ENCODE assay signal across 20 cellular contexts in genomic region chr17:35790826-35791225, GRCh38. TPM values are rescaled to one million over a fixed set of nuclear protein-coding genes. Genes with fewer than 3 reads are reported as not detected.
"Had no signal": no experiment of that assay in that cellular context is flagged by ENCODE, and none has a peak within 500 bp of the region (broad histone marks: within the 10 kb centered on the region; RNA-seq: fewer than 3 reads in every experiment).

No MANE protein-coding gene starts in this region.

- H3K4me3 ChIP-seq: dorsolateral prefrontal cortex, gastrocnemius medialis, heart right ventricle, left ventricle myocardium inferior, neural progenitor cell, ovary, testis had no signal

- H3K4me3 Mint-ChIP-seq: activated CD4-positive, alpha-beta memory T cell treated with anti-CD3 and anti-CD28 coated beads for 36 hours; activated naive CD8-positive, alpha-beta T cell treated with anti-CD3 and anti-CD28 coated beads for 36 hours; activated T-cell treated with anti-CD3 and anti-CD28 coated beads, Interleukin-2, amount 50 U/mL, for 4 hours; neural progenitor cell; stimulated activated naive CD8-positive, alpha-beta T cell treated with anti-CD3 and anti-CD28 coated beads, Interleukin-15, amount 100 ng/mL, for 72 hours; T-helper 2 cell treated with Interferon-gamma antibody and Interleukin-4, amounts not matched to agents 5 μg/mL and 100 μg/mL, for 36 hours had no signal

- DNase-seq: activated CD4-positive, alpha-beta memory T cell treated with anti-CD3 and anti-CD28 coated beads for 36 hours; activated gamma-delta T cell treated with Interleukin-2 at 50 U/mL for 16 hours; activated naive CD8-positive, alpha-beta T cell treated with anti-CD3 and anti-CD28 coated beads for 36 hours; activated T-cell treated with anti-CD3 and anti-CD28 coated beads, Interleukin-2, amount 50 U/mL, for 4 hours; anterior cingulate cortex; dorsolateral prefrontal cortex; gastrocnemius medialis; heart right ventricle; left ventricle myocardium inferior; mesendoderm; ovary; stimulated activated CD4-positive, alpha-beta T cell treated with anti-CD3 and anti-CD28 coated beads, Interleukin-4, amount 100 ng/mL, for 4 hours; stimulated activated naive CD8-positive, alpha-beta T cell treated with anti-CD3 and anti-CD28 coated beads, Interleukin-15, amount 100 ng/mL, for 72 hours; testis had no signal

- H3K27ac Mint-ChIP-seq: activated CD4-positive, alpha-beta memory T cell treated with anti-CD3 and anti-CD28 coated beads for 36 hours; activated naive CD8-positive, alpha-beta T cell treated with anti-CD3 and anti-CD28 coated beads for 36 hours; neural progenitor cell; stimulated activated naive CD8-positive, alpha-beta T cell treated with anti-CD3 and anti-CD28 coated beads, Interleukin-15, amount 100 ng/mL, for 72 hours; T-helper 2 cell treated with Interferon-gamma antibody and Interleukin-4, amounts not matched to agents 5 μg/mL and 100 μg/mL, for 36 hours had no signal

- H3K27ac ChIP-seq: gastrocnemius medialis, heart right ventricle, left ventricle myocardium inferior, neural progenitor cell, ovary had no signal

- H3K36me3 Mint-ChIP-seq: activated CD4-positive, alpha-beta memory T cell treated with anti-CD3 and anti-CD28 coated beads for 36 hours; activated naive CD8-positive, alpha-beta T cell treated with anti-CD3 and anti-CD28 coated beads for 36 hours; neural progenitor cell had no signal

- H3K9me3 Mint-ChIP-seq: activated CD4-positive, alpha-beta memory T cell treated with anti-CD3 and anti-CD28 coated beads for 36 hours; activated naive CD8-positive, alpha-beta T cell treated with anti-CD3 and anti-CD28 coated beads for 36 hours; activated T-cell treated with anti-CD3 and anti-CD28 coated beads, Interleukin-2, amount 50 U/mL, for 4 hours; neural progenitor cell; stimulated activated naive CD8-positive, alpha-beta T cell treated with anti-CD3 and anti-CD28 coated beads, Interleukin-15, amount 100 ng/mL, for 72 hours; T-helper 2 cell treated with Interferon-gamma antibody and Interleukin-4, amounts not matched to agents 5 μg/mL and 100 μg/mL, for 36 hours had no signal

- H3K27me3 ChIP-seq: ovary, testis had no signal

- H3K4me1 ChIP-seq: neural progenitor cell had no signal

- FAIRE-seq: islet of Langerhans, urothelium cell line had no signal

- ATAC-seq: activated T-cell treated with anti-CD3 and anti-CD28 coated beads, Interleukin-2, amount 50 U/mL, for 4 hours; gastrocnemius medialis; heart right ventricle; stimulated activated naive CD8-positive, alpha-beta T cell treated with anti-CD3 and anti-CD28 coated beads, Interleukin-15, amount 100 ng/mL, for 72 hours had no signal

- H3K36me3 ChIP-seq: gastrocnemius medialis, heart right ventricle, left ventricle myocardium inferior, neural progenitor cell, ovary had no signal

- H3K9me3 ChIP-seq: gastrocnemius medialis, testis had no signal

RNA-seq across cellular contexts. Expression of gene MMP28, which starts 4.6 kb away (rescaled TPM):
- total RNA-seq: activated CD4-positive, alpha-beta memory T cell treated with anti-CD3 and anti-CD28 coated beads for 36 hours had no signal

RNA-seq across cellular contexts. Expression of gene C17orf50, which starts 30.1 kb away (rescaled TPM):
- total RNA-seq: activated CD4-positive, alpha-beta memory T cell treated with anti-CD3 and anti-CD28 coated beads for 36 hours; activated naive CD8-positive, alpha-beta T cell treated with anti-CD3 and anti-CD28 coated beads for 36 hours; activated T-cell treated with anti-CD3 and anti-CD28 coated beads, Interleukin-2, amount 50 U/mL, for 4 hours; fibroblast of lung; gastrocnemius medialis; heart right ventricle; left ventricle myocardium inferior; ovary; skeletal muscle tissue had no signal
- polyA plus RNA-seq: fibroblast of lung, heart right ventricle, ovary had no signal

RNA-seq across cellular contexts. Expression of gene GAS2L2, which starts 37.8 kb away (rescaled TPM):
- total RNA-seq: activated CD4-positive, alpha-beta memory T cell treated with anti-CD3 and anti-CD28 coated beads for 36 hours; fibroblast of lung; skeletal muscle tissue had no signal
- polyA plus RNA-seq: fibroblast of lung had no signal
